25 cellular contexts compared by ENCODE assay signal in genomic region chr12:60230103-60230502, GRCh38.
A peak's percentile ranks its signal among the peaks of the same experiment; 100 is the strongest.
DNase-seq lines count a peak whose midpoint lies in the region; ATAC-seq, FAIRE-seq and TF ChIP-seq lines count a peak whose summit lies in the region.
"Had no signal": no experiment of that assay in that cellular context is flagged by ENCODE, and none has a peak within 500 bp of the region (broad histone marks: within the 10 kb centered on the region; RNA-seq: fewer than 3 reads in every experiment).

No MANE protein-coding gene starts in this region.

- peak; percentile 3 for DNase-seq in AG20443 (ENCODE audit: low spot score)
- peak; percentile 11 for DNase-seq in HS-27A (ENCODE audit: low read depth)
- DNase-seq in astrocyte (ENCODE audit: low read depth): peak; percentile 39
- DNase-seq in left lung: no peak
- DNase-seq in midbrain (lab: John Stamatoyannopoulos, UW): no peak
- DNase-seq: Caco-2; CD4-positive, alpha-beta memory T cell; DND-41; GDM1; NCI-H1417; NCI-H1694 treated with DMSO at 0.1 percent for 48 hours; NCI-H2081 treated with DMSO at 0.1 percent for 48 hours; NCI-H446; NCI-H526 treated with DMSO at 0.1 percent for 48 hours; OCI-M1 had no signal

- WGBS in gastroesophageal sphincter (ENCODE audit: low coverage in 1 of 2), 2 donors: 41 to 71% methylated on average over 4 of the region's 4 CpGs

- H3K4me3 ChIP-seq in astrocyte (ENCODE audit: insufficient read depth, low read depth, low read length) (no peak overlapping the region), left lung (no peak overlapping the region), gastroesophageal sphincter (no peak overlapping the region)
- H3K4me3 ChIP-seq: A549; BLaER1 treated with 17β-estradiol and CSF1 and Interleukin-3, amounts not matched to agents 10 nM and 100 nM; SJSA1 had no signal

- no peaks in the 10 kb centered on the region for H4K20me1 ChIP-seq in astrocyte (ENCODE audit: insufficient read depth, low read length)
- H4K20me1 ChIP-seq: BLaER1 treated with 17β-estradiol and CSF1 and Interleukin-3, amounts not matched to agents 10 nM and 100 nM had no signal

- H3K4me3 Mint-ChIP-seq in astrocyte (ENCODE audit: unreplicated experiment): no peak overlapping the region
- H3K4me3 Mint-ChIP-seq: CD4-positive, alpha-beta memory T cell had no signal

- H3K36me3 Mint-ChIP-seq in astrocyte (ENCODE audit: low read depth, unreplicated experiment): no peaks in the 10 kb centered on the region
- H3K36me3 Mint-ChIP-seq: CD4-positive, alpha-beta memory T cell had no signal

- H3K4me1 ChIP-seq in astrocyte (ENCODE audit: insufficient read depth, low read length) (no peaks in the 10 kb centered on the region), left lung (no peaks in the 10 kb centered on the region), gastroesophageal sphincter (no peaks in the 10 kb centered on the region)
- H3K4me1 ChIP-seq: A549 had no signal

- H3K9me3 ChIP-seq in astrocyte (ENCODE audit: insufficient read depth, low read depth, low read length): no peaks in the 10 kb centered on the region
- peaks cover 0 to 11% of the 10 kb centered on the region in 2 donors for H3K9me3 ChIP-seq in left lung
- H3K9me3 ChIP-seq in gastroesophageal sphincter: no peaks in the 10 kb centered on the region
- H3K9me3 ChIP-seq: A549, Caco-2 had no signal

- H3K27me3 ChIP-seq in astrocyte (ENCODE audit: insufficient read depth, low read length) (no peaks in the 10 kb centered on the region), left lung (no peaks in the 10 kb centered on the region), gastroesophageal sphincter (no peaks in the 10 kb centered on the region)
- H3K27me3 ChIP-seq: BLaER1 treated with 17β-estradiol and CSF1 and Interleukin-3, amounts not matched to agents 10 nM and 100 nM had no signal

- FAIRE-seq in astrocyte (lab: Jason Lieb, UNC): no peak
- FAIRE-seq: A549, GM19239, H1 had no signal

- no peak for TF ChIP-seq POLR2A in gastroesophageal sphincter (IDR thresholded peaks at IDR 0.05)

- intact Hi-C loops in left lung (cut with DNase I): no loop called here

- no peak overlapping the region for H3K9ac ChIP-seq in astrocyte (ENCODE audit: low read length)
- H3K9ac ChIP-seq: BLaER1 treated with 17β-estradiol and CSF1 and Interleukin-3, amounts not matched to agents 10 nM and 100 nM; KMS-11 had no signal

- no peak overlapping the region for H2AFZ ChIP-seq in astrocyte (ENCODE audit: low read depth, low read length)

- peak overlapping the region; percentile 30 for H3K27ac Mint-ChIP-seq in astrocyte (ENCODE audit: unreplicated experiment)
- H3K27ac Mint-ChIP-seq: CD4-positive, alpha-beta memory T cell had no signal

- no peak overlapping the region for H3K4me2 ChIP-seq in astrocyte (ENCODE audit: low read length)
- H3K4me2 ChIP-seq: A549; BLaER1 treated with 17β-estradiol and CSF1 and Interleukin-3, amounts not matched to agents 10 nM and 100 nM; KMS-11 had no signal

- TF ChIP-seq CTCF in astrocyte (IDR thresholded peaks at IDR 0.05; ENCODE audit: insufficient read depth, low read depth, low read length) (no peak), left lung (IDR thresholded peaks at IDR 0.05) (no peak), gastroesophageal sphincter (IDR thresholded peaks at IDR 0.05) (no peak)

- peaks cover 2% of the 10 kb centered on the region for H3K9me3 Mint-ChIP-seq in astrocyte (ENCODE audit: unreplicated experiment)

- no peaks in the 10 kb centered on the region for H3K36me3 ChIP-seq in astrocyte (ENCODE audit: insufficient read depth, low read length)
- no peaks in the 10 kb centered on the region for H3K36me3 ChIP-seq in left lung
- no peaks in the 10 kb centered on the region for H3K36me3 ChIP-seq in gastroesophageal sphincter
- H3K36me3 ChIP-seq: BLaER1 treated with 17β-estradiol and CSF1 and Interleukin-3, amounts not matched to agents 10 nM and 100 nM; SJSA1 had no signal

- no peaks in the 10 kb centered on the region for H3K27me3 Mint-ChIP-seq in astrocyte (ENCODE audit: low read depth, unreplicated experiment)
- H3K27me3 Mint-ChIP-seq: CD4-positive, alpha-beta memory T cell had no signal

- no peaks in the 10 kb centered on the region for H3K79me2 ChIP-seq in astrocyte (ENCODE audit: insufficient read depth, low read length)

- H3K27ac ChIP-seq in astrocyte (ENCODE audit: low read depth, low read length) (no peak overlapping the region), left lung (no peak overlapping the region), gastroesophageal sphincter (no peak overlapping the region)
- H3K27ac ChIP-seq: A549, KMS-11, SJSA1 had no signal

- peaks cover 14% of the 10 kb centered on the region for H3K4me1 Mint-ChIP-seq in astrocyte (ENCODE audit: low read depth, unreplicated experiment)
- H3K4me1 Mint-ChIP-seq: CD4-positive, alpha-beta memory T cell had no signal

- ATAC-seq in left lung (peak; percentile 37), gastroesophageal sphincter (no peak), HG03095 (IDR thresholded peaks at IDR 0.05; ENCODE audit: unreplicated experiment) (no peak)
- ATAC-seq: A549, HCT116, Right ventricle myocardium inferior had no signal

- no peak for TF ChIP-seq EP300 in gastroesophageal sphincter (IDR thresholded peaks at IDR 0.05)

Comparison
In these comparisons a context has a peak if more than half of its experiments do, and no peak if none do; other contexts are left out.
1. DNase-seq: peak in AG20443 (single experiment), HS-27A (single experiment) and astrocyte (single experiment); none in left lung (0 of 2) and midbrain (single experiment).